8 cellular contexts compared by ENCODE assay signal in the genomic region with DNA sequence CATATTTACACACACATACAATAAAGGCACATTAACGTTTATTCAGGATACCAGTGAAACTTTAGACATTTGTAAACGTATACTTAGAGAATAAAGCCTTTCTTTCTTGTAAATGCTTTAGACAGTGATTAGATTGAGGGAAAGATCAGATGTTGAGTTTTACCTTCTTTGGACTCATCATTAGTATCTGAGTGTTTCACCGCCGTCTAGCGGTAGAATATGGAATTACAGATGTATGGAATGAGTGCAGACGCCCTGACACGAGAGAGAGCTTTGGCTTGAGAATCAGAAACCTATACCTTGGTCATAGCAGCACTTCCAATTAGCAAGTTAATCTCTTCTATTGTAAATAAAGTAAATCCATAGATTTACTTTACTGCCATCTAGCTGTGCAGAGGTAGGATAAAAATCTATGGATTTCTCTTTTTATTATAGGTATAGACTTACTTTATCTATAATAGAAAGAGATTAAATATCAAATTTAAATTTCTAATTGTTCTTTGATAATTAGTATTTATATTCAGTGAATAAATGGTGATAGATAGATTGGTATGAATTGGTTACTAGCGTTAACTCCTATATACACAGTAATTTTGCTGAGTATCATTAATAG. TPM values are rescaled to one million over a fixed set of nuclear protein-coding genes. Genes with fewer than 3 reads are reported as not detected.
DNase-seq lines count a peak whose midpoint lies in the region; ATAC-seq and TF ChIP-seq lines count a peak whose summit lies in the region.

No MANE protein-coding gene starts in this region.

- H3K4me1 ChIP-seq in HAP-1 (no peaks in the 10 kb centered on the region), foreskin keratinocyte (no peaks in the 10 kb centered on the region)

- no peaks in the 10 kb centered on the region for H3K9me3 ChIP-seq in HAP-1

- DNase-seq in DMS153 treated with DMSO at 0.1 percent for 48 hours (lab: John Stamatoyannopoulos, UW; ENCODE audit: unreplicated experiment) = peak; percentile 55
- peak; percentile 46 to 70 for DNase-seq in HAP-1 (ENCODE audit: low spot score in 2 of 2)
- DNase-seq in NCI-H526 (lab: John Stamatoyannopoulos, UW) = peak; percentile 68 to 87
- peak; percentile 25 for DNase-seq in activated CD8-positive, alpha-beta memory T cell treated with anti-CD3 and anti-CD28 coated beads, Interleukin-2, amount 50 U/mL, for 4 hours
- peak; percentile 31 to 61 for DNase-seq in foreskin keratinocyte
- DNase-seq in retina = peak; percentile 36

- TF ChIP-seq CTCF in foreskin keratinocyte (conservative IDR thresholded peaks at IDR 0.05) = peak; percentile 84

- H3K27me3 ChIP-seq in HAP-1 (ENCODE audit: low read depth) (no peaks in the 10 kb centered on the region), foreskin keratinocyte (no peaks in the 10 kb centered on the region)

- H3K27ac ChIP-seq in foreskin keratinocyte = no peak overlapping the region

- in situ Hi-C loops in HAP-1 (cut with MboI; ENCODE audit: low sequenced_read_pairs) = no loop called here

- ATAC-seq in foreskin keratinocyte (no peak), GM18517 (IDR thresholded peaks at IDR 0.05; ENCODE audit: unreplicated experiment) (no peak), HG03045 (IDR thresholded peaks at IDR 0.05; ENCODE audit: unreplicated experiment) (no peak)

- H3K4me3 ChIP-seq in HAP-1 = no peak overlapping the region

- no peaks in the 10 kb centered on the region for H3K36me3 ChIP-seq in HAP-1 (replicated peaks)

RNA-seq across cellular contexts. Expression of a gene that starts 12.6 kb away (rescaled TPM):
- 0.04 and 0.07 TPM in 2 replicates for total RNA-seq in foreskin keratinocyte
- polyA plus RNA-seq in foreskin keratinocyte = 0.03 and 0.04 TPM in 2 replicates

RNA-seq across cellular contexts. Expression of a gene that starts 22.2 kb away (rescaled TPM):
- total RNA-seq in foreskin keratinocyte = 0.18 and 0.34 TPM in 2 replicates
- 0.08 and 0.10 TPM in 2 replicates for polyA plus RNA-seq in foreskin keratinocyte

Comparison
In these comparisons a context has a peak if more than half of its experiments do, and no peak if none do; other contexts are left out.
1. DNase-seq: peak in every context shown above with its lines; median percentile 78 in NCI-H526; 58 in HAP-1; 55 in DMS153 treated with DMSO at 0.1 percent for 48 hours; 46 in foreskin keratinocyte; 36 in retina; 25 in activated CD8-positive, alpha-beta memory T cell treated with anti-CD3 and anti-CD28 coated beads, Interleukin-2, amount 50 U/mL, for 4 hours.